In the genomic region with DNA sequence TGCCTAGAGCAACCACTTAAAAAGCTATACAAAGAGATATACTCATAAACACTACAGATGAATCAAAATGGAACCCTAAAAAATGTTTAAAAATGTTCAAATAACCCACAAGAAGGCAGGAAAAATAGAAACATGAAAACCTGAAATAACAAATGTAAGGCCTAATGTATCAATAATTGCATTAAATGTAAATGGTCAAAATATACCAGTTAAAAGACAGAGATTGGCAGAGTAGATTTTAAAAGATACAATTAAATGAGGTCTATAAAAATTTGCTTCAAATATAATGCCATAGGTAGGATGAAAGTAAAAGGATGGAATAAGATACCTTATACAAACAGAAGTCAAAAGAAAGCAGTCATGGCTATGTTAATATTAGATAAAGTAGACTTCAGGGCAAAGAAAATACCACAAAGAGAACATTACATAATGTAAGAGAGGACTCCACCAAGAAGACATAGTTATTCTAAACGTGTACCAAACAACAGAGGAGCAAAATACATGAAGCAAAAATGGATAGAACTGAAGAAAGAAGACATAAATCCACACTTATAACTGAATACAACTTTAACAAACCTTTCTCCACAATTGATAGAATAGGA, we compare ENCODE assay signal across 28 cellular contexts. TPM values are rescaled to one million over a fixed set of nuclear protein-coding genes. Genes with fewer than 3 reads are reported as not detected.
"Had no signal": no experiment of that assay in that cellular context is flagged by ENCODE, and none has a peak within 500 bp of the region (broad histone marks: within the 10 kb centered on the region; RNA-seq: fewer than 3 reads in every experiment).

No MANE protein-coding gene starts in this region.

- FAIRE-seq: colon, endometrium, endothelial cell of umbilical vein, frontal cortex had no signal

- H3K4me3 ChIP-seq: colonic mucosa, coronary artery, dorsolateral prefrontal cortex, esophagus muscularis mucosa, esophagus squamous epithelium, gastroesophageal sphincter, heart left ventricle, heart right ventricle, hepatocyte had no signal

- H3K4me1 ChIP-seq: colonic mucosa, esophagus muscularis mucosa, esophagus squamous epithelium, foreskin keratinocyte, gastrocnemius medialis, gastroesophageal sphincter, heart left ventricle, heart right ventricle had no signal

- H3K4me2 ChIP-seq: hepatocyte had no signal

- H3K9me3 ChIP-seq: colonic mucosa had no signal

- ATAC-seq: effector memory CD8-positive, alpha-beta T cell; esophagus mucosa; foreskin keratinocyte; gastrocnemius medialis; gastroesophageal sphincter; heart left ventricle; heart right ventricle had no signal

- H3K27me3 ChIP-seq: colonic mucosa, foreskin keratinocyte, hepatocyte had no signal

- H3K36me3 ChIP-seq: colonic mucosa, esophagus muscularis mucosa, esophagus squamous epithelium, gastrocnemius medialis, gastroesophageal sphincter, heart left ventricle, heart right ventricle had no signal

- DNase-seq: colonic mucosa; cortex of kidney; dermis blood vessel endothelial cell; dorsolateral prefrontal cortex; effector CD4-positive, alpha-beta T cell; effector memory CD4-positive, alpha-beta T cell; effector memory CD8-positive, alpha-beta T cell; endodermal cell; erythroblast; esophagus squamous epithelium; foreskin keratinocyte; foreskin melanocyte; gastrocnemius medialis; glutamatergic neuron; head of caudate nucleus; heart left ventricle; heart right ventricle; hippocampal formation had no signal

- H2AFZ ChIP-seq: hepatocyte had no signal

- H3K27ac ChIP-seq: colonic mucosa, coronary artery, dorsolateral prefrontal cortex, epithelial cell of prostate, esophagus muscularis mucosa, esophagus squamous epithelium, foreskin keratinocyte, gastrocnemius medialis, gastroesophageal sphincter, heart left ventricle, heart right ventricle, hepatocyte had no signal

RNA-seq across cellular contexts. Expression of a gene that starts 25.2 kb away (rescaled TPM):
- total RNA-seq: endothelial cell of umbilical vein had no signal
- polyA plus RNA-seq: endothelial cell of umbilical vein had no signal
